ENCODE assay signal across 8 cellular contexts in genomic region chr12:91381309-91381804, GRCh38.
DNase-seq lines count a peak whose midpoint lies in the region; ATAC-seq, FAIRE-seq and TF ChIP-seq lines count a peak whose summit lies in the region.

No MANE protein-coding gene starts in this region.

- H3K27ac ChIP-seq in H9 (ENCODE audit: insufficient read length, low read depth, low read length) = peak overlapping the region; percentile 90
- peak overlapping the region; percentile 21 to 84 (median 75) for H3K27ac ChIP-seq in heart right ventricle
- H3K27ac ChIP-seq in pancreas = peak overlapping the region in 2 of 4 donors; percentile 63 to 71

- no peak overlapping the region for H3K4ac ChIP-seq in H9 (ENCODE audit: low read depth, low read length)

- no peak overlapping the region for H2BK120ac ChIP-seq in H9 (ENCODE audit: low read depth, low read length, poor library complexity, severe bottlenecking)

- H3K56ac ChIP-seq in H9 (ENCODE audit: insufficient read length, low read depth, low read length) = no peak overlapping the region

- no peak overlapping the region for H3K23ac ChIP-seq in H9 (ENCODE audit: insufficient read length, low read depth, low read length)

- peak overlapping the region; percentile 20 to 66 (median 50) for H3K4me3 ChIP-seq in heart right ventricle
- peak overlapping the region; percentile 2 to 28 (median 15) for H3K4me3 ChIP-seq in pancreas

- no peak overlapping the region for H3K18ac ChIP-seq in H9 (ENCODE audit: insufficient read length, low read depth, low read length)

- no peak for TF ChIP-seq CTCF in H9 (conservative IDR thresholded peaks at IDR 0.05)
- TF ChIP-seq CTCF in heart right ventricle (IDR thresholded peaks at IDR 0.05) = no peak
- TF ChIP-seq CTCF in pancreas (IDR thresholded peaks at IDR 0.05) = no peak

- peak overlapping the region; percentile 27 for H3K9ac ChIP-seq in H9 (ENCODE audit: extremely low read depth, insufficient read length, low read length)

- WGBS in H9 (ENCODE audit: extremely low coverage, insufficient read length, low lambda C conversion rate) = no CpG with 5 or more reads among the region's 11 CpGs
- 8 to 12% methylated on average over 11 of the region's 11 CpGs for WGBS in heart right ventricle, 2 donors
- 16 to 23% methylated on average over 11 of the region's 11 CpGs for WGBS in pancreas, 2 donors

- H3K27ac Mint-ChIP-seq in H9 = peak overlapping the region; percentile 98 to 100 (median 100)

- no peak overlapping the region for H4K5ac ChIP-seq in H9 (ENCODE audit: insufficient read length, low read depth, low read length)

- H4K20me1 ChIP-seq in H9 (ENCODE audit: control insufficient read depth, insufficient read depth, insufficient read length) = no peaks in the 10 kb centered on the region

- no peak overlapping the region for H2AFZ ChIP-seq in H9 (ENCODE audit: low read length)

- H4K8ac ChIP-seq in H9 (replicated peaks; ENCODE audit: insufficient read length, low read depth, low read length) = no peak overlapping the region

- H2BK15ac ChIP-seq in H9 (ENCODE audit: low read depth, low read length) = no peak overlapping the region

- H2AK5ac ChIP-seq in H9 (ENCODE audit: insufficient read length, low read length) = no peak overlapping the region

- H3K9me3 Mint-ChIP-seq in H9 = no peaks in the 10 kb centered on the region

- H2BK12ac ChIP-seq in H9 (ENCODE audit: insufficient read length, low read depth, low read length) = no peak overlapping the region

- H3K36me3 Mint-ChIP-seq in H9 (ENCODE audit: insufficient read depth in 1 of 3, low read depth in 3 of 3) = no peaks in the 10 kb centered on the region; a peak in 1 of 7 replicates

- intact Hi-C loops in heart right ventricle (cut with DNase I) = loop anchor here in 9 of 10 donors (5.0 to 10.0 kb wide), 14 partner anchors 183 to 1271 kb away; partner anchors contain the start of gene BTG1 (in 1 of the 9)
- intact Hi-C loops in pancreas (cut with DNase I) = no loop called here

- H2BK5ac ChIP-seq in H9 (ENCODE audit: insufficient read length, low read length) = no peak overlapping the region

- DNase-seq in NCI-H1417 (lab: John Stamatoyannopoulos, UW) (peak in 2 of 3 experiments; percentile 54 to 55), NCI-H1417 treated with DMSO at 0.1 percent for 48 hours (lab: John Stamatoyannopoulos, UW) (no peak), H9 (peak; percentile 93), NCI-H1105 treated with DMSO at 0.1 percent for 48 hours (lab: John Stamatoyannopoulos, UW) (peak; percentile 97), amygdala (lab: John Stamatoyannopoulos, UW) (peak in 55 of 56 donors; percentile 9 to 91 (median 65)), heart right ventricle (peak; percentile 13 to 69), pancreas (peak in 3 of 6 donors; percentile 24 to 35 (median 32))

- H3T11ph ChIP-seq in H9 (ENCODE audit: low read length) = no peak overlapping the region

- H3K9me3 ChIP-seq in H9 (ENCODE audit: control insufficient read depth, low read depth, low read length) (no peaks in the 10 kb centered on the region), heart right ventricle (no peaks in the 10 kb centered on the region), pancreas (no peaks in the 10 kb centered on the region)

- H3K23me2 ChIP-seq in H9 (ENCODE audit: insufficient read length, low read depth, low read length, poor library complexity, severe bottlenecking) = no peaks in the 10 kb centered on the region

- H3K4me3 Mint-ChIP-seq in H9 = peak overlapping the region; percentile 65 to 85

- H3K27me3 ChIP-seq in H9 (ENCODE audit: insufficient read depth, low read length) = no peaks in the 10 kb centered on the region
- no peaks in the 10 kb centered on the region for H3K27me3 ChIP-seq in heart right ventricle
- no peaks in the 10 kb centered on the region for H3K27me3 ChIP-seq in pancreas

- H4K91ac ChIP-seq in H9 (ENCODE audit: insufficient read length, low read depth, low read length) = no peak overlapping the region

- H2BK20ac ChIP-seq in H9 (ENCODE audit: low read depth, low read length, poor library complexity, severe bottlenecking) = no peak overlapping the region

- ATAC-seq in heart right ventricle (peak; percentile 88 to 96 (median 94)), pancreas (peak; percentile 66 to 89 (median 83)), GM21737 (IDR thresholded peaks at IDR 0.05; ENCODE audit: unreplicated experiment) (no peak)

- peak overlapping the region; percentile 68 for H3K4me2 ChIP-seq in H9 (ENCODE audit: insufficient read depth, insufficient read length, low read length)

- H3K36me3 ChIP-seq in heart right ventricle (no peaks in the 10 kb centered on the region), pancreas (no peaks in the 10 kb centered on the region)

- H3K27me3 Mint-ChIP-seq in H9 (ENCODE audit: low read depth) = no peaks in the 10 kb centered on the region

- H3K4me1 Mint-ChIP-seq in H9 = peaks cover 42 to 49% of the 10 kb centered on the region in 2 experiments

- no peaks in the 10 kb centered on the region for H3K79me1 ChIP-seq in H9 (ENCODE audit: insufficient read depth, low read depth, low read length, poor library complexity, severe bottlenecking)

- no peaks in the 10 kb centered on the region for H3K79me2 ChIP-seq in H9 (ENCODE audit: insufficient read depth, low read length)

- FAIRE-seq in pancreas (lab: Jason Lieb, UNC) = no peak

- H3K14ac ChIP-seq in H9 (ENCODE audit: insufficient read depth, low read length) = no peak overlapping the region

- H3K4me1 ChIP-seq in H9 (ENCODE audit: insufficient read depth, low read length) = peaks cover 5% of the 10 kb centered on the region; the same call in 1 of the 2 replicates
- peaks cover 0 to 15% (median 4%) of the 10 kb centered on the region in 9 donors for H3K4me1 ChIP-seq in heart right ventricle
- H3K4me1 ChIP-seq in pancreas = peaks cover 0 to 14% (median 8%) of the 10 kb centered on the region in 3 donors

Comparison
In these comparisons a context has a peak if more than half of its experiments do, and no peak if none do; other contexts are left out.
1. intact Hi-C loops: an anchor here in heart right ventricle (5.0 to 10.0 kb wide); none called in pancreas.